11 cellular contexts compared by ENCODE assay signal in genomic region chr5:39526914-39527477, GRCh38.
A peak's percentile ranks its signal among the peaks of the same experiment; 100 is the strongest.
DNase-seq lines count a peak whose midpoint lies in the region; ATAC-seq and TF ChIP-seq lines count a peak whose summit lies in the region.
"Had no signal": no experiment of that assay in that cellular context is flagged by ENCODE, and none has a peak within 500 bp of the region (broad histone marks: within the 10 kb centered on the region; RNA-seq: fewer than 3 reads in every experiment).

No MANE protein-coding gene starts in this region.

- peak; percentile 15 for DNase-seq in HuH-7 (ENCODE audit: low spot score)
- peak in 1 of 4 donors; percentile 48 for DNase-seq in body of pancreas
- DNase-seq in left kidney (ENCODE audit: low read depth, low spot score): peak; percentile 18
- no peak for DNase-seq in stomach
- DNase-seq in brain microvascular endothelial cell: no peak
- no peak for DNase-seq in hepatic stellate cell (ENCODE audit: low spot score)
- DNase-seq: activated naive CD4-positive, alpha-beta T cell treated with anti-CD3 and anti-CD28 coated beads, Interleukin-2, amount 50 U/mL, for 16 hours; NCI-H446; posterior cingulate gyrus had no signal

- H3K9me3 ChIP-seq in body of pancreas (no peaks in the 10 kb centered on the region), stomach (no peaks in the 10 kb centered on the region)

- in situ Hi-C loops in brain microvascular endothelial cell (cut with HindIII; ENCODE audit: low pct_ligation_motif_present, low sequenced_read_pairs): loop anchor here (25.0 kb wide), 1 partner anchor 140 kb away; no protein-coding TSS in a partner anchor

- TF ChIP-seq EP300 in stomach (IDR thresholded peaks at IDR 0.05): no peak

- no peaks in the 10 kb centered on the region for H3K27me3 ChIP-seq in body of pancreas
- no peaks in the 10 kb centered on the region for H3K27me3 ChIP-seq in stomach
- no peaks in the 10 kb centered on the region for H3K27me3 ChIP-seq in brain microvascular endothelial cell (replicated peaks)

- TF ChIP-seq POLR2A in body of pancreas (IDR thresholded peaks at IDR 0.05) (no peak), stomach (IDR thresholded peaks at IDR 0.05) (no peak)

- H3K4me1 ChIP-seq in body of pancreas: no peaks in the 10 kb centered on the region
- H3K4me1 ChIP-seq in stomach: no peaks in the 10 kb centered on the region

- no peak overlapping the region for H3K4me3 ChIP-seq in body of pancreas
- H3K4me3 ChIP-seq in stomach: no peak overlapping the region
- no peak overlapping the region for H3K4me3 ChIP-seq in brain microvascular endothelial cell (ENCODE audit: low read depth, low read length)

- 40 to 53% methylated on average over 7 of the region's 7 CpGs for WGBS in body of pancreas, 2 donors
- 34 to 47% (median 41%) methylated on average over 7 of the region's 7 CpGs for WGBS in stomach, 5 donors

- no peak for TF ChIP-seq CTCF in body of pancreas (IDR thresholded peaks at IDR 0.05)
- TF ChIP-seq CTCF in stomach (IDR thresholded peaks at IDR 0.05): no peak
- no peak for TF ChIP-seq CTCF in brain microvascular endothelial cell (IDR thresholded peaks at IDR 0.05; ENCODE audit: low read depth, low read length, missing control alignments)

- ATAC-seq in body of pancreas (peak; percentile 45), GM19395 (IDR thresholded peaks at IDR 0.05; ENCODE audit: unreplicated experiment) (no peak), HG03097 (IDR thresholded peaks at IDR 0.05; ENCODE audit: low FRiP score, unreplicated experiment) (no peak)

- peak overlapping the region in 2 of 4 donors; percentile 31 to 63 for H3K27ac ChIP-seq in body of pancreas
- peak overlapping the region in 4 of 5 donors; percentile 45 to 69 (median 60) for H3K27ac ChIP-seq in stomach
- no peak overlapping the region for H3K27ac ChIP-seq in brain microvascular endothelial cell

- intact Hi-C loops in body of pancreas (cut with DNase I) (no loop called here), stomach (cut with DNase I; ENCODE audit: low total_unique reads) (no loop called here)

- H3K36me3 ChIP-seq in body of pancreas (replicated peaks in 1 of 2; ENCODE audit: insufficient read depth in 1 of 2, low read depth in 2 of 2) (no peaks in the 10 kb centered on the region), stomach (no peaks in the 10 kb centered on the region), brain microvascular endothelial cell (replicated peaks) (no peaks in the 10 kb centered on the region)

Comparison
In these comparisons a context has a peak if more than half of its experiments do, and no peak if none do; other contexts are left out.
1. DNase-seq: peak in HuH-7 (single experiment) and left kidney (single experiment); none in stomach (single experiment), brain microvascular endothelial cell (single experiment) and hepatic stellate cell (single experiment).